ENCODE assay signal across 18 cellular contexts in the genomic region with DNA sequence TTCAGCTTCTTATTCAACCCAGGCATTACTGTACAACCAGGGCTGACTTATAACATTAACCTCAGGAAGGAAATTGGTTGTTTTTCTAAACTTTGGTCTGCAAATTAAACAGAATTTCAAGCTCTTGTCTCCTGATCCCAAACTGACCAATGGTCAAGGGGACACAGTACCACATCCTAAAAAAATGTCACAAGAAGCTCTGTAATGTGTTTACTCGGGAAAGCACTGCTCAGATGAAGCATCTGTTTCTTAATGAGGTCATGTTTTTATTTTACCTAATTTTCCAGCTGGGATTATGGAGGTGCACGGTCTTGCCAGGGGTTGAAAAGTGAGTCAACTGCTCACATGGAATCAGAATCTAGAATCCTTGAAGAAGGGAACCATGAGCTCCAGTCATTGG. TPM values are rescaled to one million over a fixed set of nuclear protein-coding genes. Genes with fewer than 3 reads are reported as not detected.
DNase-seq lines count a peak whose midpoint lies in the region; FAIRE-seq and TF ChIP-seq lines count a peak whose summit lies in the region.
"Had no signal": no experiment of that assay in that cellular context is flagged by ENCODE, and none has a peak within 500 bp of the region (broad histone marks: within the 10 kb centered on the region; RNA-seq: fewer than 3 reads in every experiment).

No MANE protein-coding gene starts in this region.

- peaks cover 2% of the 10 kb centered on the region for H3K9me3 Mint-ChIP-seq in glutamatergic neuron (ENCODE audit: unreplicated experiment)

- peaks cover 6% of the 10 kb centered on the region for H3K27me3 Mint-ChIP-seq in glutamatergic neuron (ENCODE audit: unreplicated experiment)

- H3K36me3 Mint-ChIP-seq in glutamatergic neuron (ENCODE audit: unreplicated experiment) = no peaks in the 10 kb centered on the region

- no peaks in the 10 kb centered on the region for H3K27me3 ChIP-seq in adipocyte (replicated peaks; ENCODE audit: control insufficient read depth, insufficient read depth, low read length)
- H3K27me3 ChIP-seq in small intestine (ENCODE audit: control insufficient read depth in 2 of 2, insufficient read depth in 2 of 2, low read length in 2 of 2) = no peaks in the 10 kb centered on the region

- WGBS in urinary bladder = 54% methylated on average over 2 of the region's 2 CpGs
- WGBS in small intestine, 3 donors = 43 to 57% (median 47%) methylated on average over 2 of the region's 2 CpGs

- peak overlapping the region; percentile 14 for H3K27ac Mint-ChIP-seq in glutamatergic neuron (ENCODE audit: unreplicated experiment)

- H3K4me3 ChIP-seq in adipocyte (ENCODE audit: low read length) (no peak overlapping the region), urinary bladder (ENCODE audit: low read depth, low read length) (no peak overlapping the region), small intestine (ENCODE audit: low read depth in 1 of 2, low read length in 2 of 2) (no peak overlapping the region)
- H3K4me3 ChIP-seq: K562 had no signal

- H3K36me3 ChIP-seq in adipocyte (ENCODE audit: control insufficient read depth, insufficient read depth, low read length, severe bottlenecking) = peaks cover 87% of the 10 kb centered on the region
- no peaks in the 10 kb centered on the region for H3K36me3 ChIP-seq in urinary bladder (ENCODE audit: insufficient read depth)
- no peaks in the 10 kb centered on the region for H3K36me3 ChIP-seq in small intestine (ENCODE audit: control insufficient read depth in 2 of 2, insufficient read depth in 2 of 2, low read length in 2 of 2)

- TF ChIP-seq CTCF in glutamatergic neuron (IDR thresholded peaks at IDR 0.05; ENCODE audit: partially characterized antibody, unreplicated experiment) = no peak

- peaks cover 59% of the 10 kb centered on the region for H3K4me1 Mint-ChIP-seq in glutamatergic neuron (ENCODE audit: low read depth, unreplicated experiment)

- DNase-seq in NCI-H82 (lab: John Stamatoyannopoulos, UW) (peak; percentile 14), NCI-H82 treated with DMSO at 0.1 percent for 48 hours (lab: John Stamatoyannopoulos, UW; ENCODE audit: unreplicated experiment) (no peak), adipocyte (ENCODE audit: low read depth) (no peak), glutamatergic neuron (no peak), retina (no peak), glomerular visceral epithelial cell (ENCODE audit: extremely low spot score) (no peak), small intestine (no peak)
- DNase-seq: HCEC 1CT, NCI-H1092, NCI-H187, NCI-H774, SIG-M5 had no signal

- no peak overlapping the region for H3K4me3 Mint-ChIP-seq in glutamatergic neuron (ENCODE audit: unreplicated experiment)

- H3K9me3 ChIP-seq in adipocyte (ENCODE audit: control insufficient read depth, low read length) = no peaks in the 10 kb centered on the region
- no peaks in the 10 kb centered on the region for H3K9me3 ChIP-seq in small intestine (ENCODE audit: control insufficient read depth, low read depth)

- H3K27ac ChIP-seq in urinary bladder (ENCODE audit: low read depth) (peak overlapping the region; percentile 23), small intestine (ENCODE audit: low read depth in 1 of 2, low read length in 1 of 2) (no peak overlapping the region)
- H3K27ac ChIP-seq: C4-2B had no signal

- H3K9ac ChIP-seq in adipocyte (ENCODE audit: low read length) = peak overlapping the region; percentile 15

- FAIRE-seq in small intestine (lab: Jason Lieb, UNC) = no peak
- FAIRE-seq: K562, RCC 7860 had no signal

- H3K4me1 ChIP-seq in adipocyte (ENCODE audit: control insufficient read depth, insufficient read depth, low read length) (peaks cover 77% of the 10 kb centered on the region), urinary bladder (ENCODE audit: insufficient read depth) (no peaks in the 10 kb centered on the region), small intestine (ENCODE audit: control insufficient read depth in 2 of 2, insufficient read depth in 1 of 2, low read depth in 1 of 2, low read length in 1 of 2) (no peaks in the 10 kb centered on the region)

RNA-seq across cellular contexts. Expression of a gene that starts 18.7 kb away (rescaled TPM):
- 22.5 TPM for total RNA-seq in glutamatergic neuron (ENCODE audit: unreplicated experiment)
- 59.2 TPM for total RNA-seq in urinary bladder
- 8.7 TPM for polyA plus RNA-seq in urinary bladder
- polyA plus RNA-seq in small intestine = 1 to 10 TPM in 1 of 3 donors, under 1 TPM in 2; under 0.01 to 4.4 (median 0.27) TPM
- total RNA-seq: HT-29, K562, NCI-H460 had no signal
- polyA plus RNA-seq: K562 had no signal
